11 cellular contexts compared by ENCODE assay signal in genomic region chr17:1640329-1641064, GRCh38. TPM values are rescaled to one million over a fixed set of nuclear protein-coding genes. Genes with fewer than 3 reads are reported as not detected.
DNase-seq lines count a peak whose midpoint lies in the region; ATAC-seq, FAIRE-seq and TF ChIP-seq lines count a peak whose summit lies in the region.
"Had no signal": no experiment of that assay in that cellular context is flagged by ENCODE, and none has a peak within 500 bp of the region (broad histone marks: within the 10 kb centered on the region; RNA-seq: fewer than 3 reads in every experiment).

No MANE protein-coding gene starts in this region.

- WGBS in psoas muscle, 3 donors = 37 to 45% (median 39%) methylated on average over 21 to 23 of the region's 23 CpGs
- 77% methylated on average over 9 of the region's 23 CpGs for WGBS in esophagus muscularis mucosa

- H3K4me1 ChIP-seq in psoas muscle (peaks cover 16% of the 10 kb centered on the region), esophagus muscularis mucosa (peaks cover 9 to 29% (median 26%) of the 10 kb centered on the region in 4 donors), uterus (peaks cover 0 to 7% of the 10 kb centered on the region in 2 donors)

- H3K36me3 ChIP-seq in psoas muscle (ENCODE audit: insufficient read depth in 1 of 2, low read depth in 1 of 2) (peaks cover 0 to 23% of the 10 kb centered on the region in 2 donors), esophagus muscularis mucosa (peaks cover 0 to 43% (median 12%) of the 10 kb centered on the region in 4 donors), uterus (no peaks in the 10 kb centered on the region)

- intact Hi-C loops in psoas muscle (cut with DNase I) (no loop called here), esophagus muscularis mucosa (cut with DNase I) (no loop called here), uterus (cut with DNase I; ENCODE audit: low total_unique reads) (no loop called here)

- H3K27me3 ChIP-seq in psoas muscle (ENCODE audit: insufficient read depth in 3 of 3, low read length in 2 of 3) = no peaks in the 10 kb centered on the region
- H3K27me3 ChIP-seq in esophagus muscularis mucosa = no peaks in the 10 kb centered on the region
- no peaks in the 10 kb centered on the region for H3K27me3 ChIP-seq in uterus

- ATAC-seq in psoas muscle = peak; percentile 38 to 62 (median 60)

- H3K4me3 ChIP-seq in psoas muscle = no peak overlapping the region
- no peak overlapping the region for H3K4me3 ChIP-seq in esophagus muscularis mucosa
- no peak overlapping the region for H3K4me3 ChIP-seq in uterus

- TF ChIP-seq POLR2A in esophagus muscularis mucosa (IDR thresholded peaks at IDR 0.05; ENCODE audit: low read depth) (no peak), uterus (IDR thresholded peaks at IDR 0.05) (no peak)

- H3K27ac ChIP-seq in psoas muscle = peak overlapping the region; percentile 30
- H3K27ac ChIP-seq in esophagus muscularis mucosa (replicated peaks in 1 of 4) = no peak overlapping the region
- H3K27ac ChIP-seq in uterus = no peak overlapping the region

- no peak for TF ChIP-seq CTCF in psoas muscle (IDR thresholded peaks at IDR 0.05)
- TF ChIP-seq CTCF in esophagus muscularis mucosa (IDR thresholded peaks at IDR 0.05) = no peak
- TF ChIP-seq CTCF in uterus (IDR thresholded peaks at IDR 0.05) = no peak

- H3K9me3 ChIP-seq in psoas muscle = no peaks in the 10 kb centered on the region
- no peaks in the 10 kb centered on the region for H3K9me3 ChIP-seq in esophagus muscularis mucosa
- H3K9me3 ChIP-seq in uterus = no peaks in the 10 kb centered on the region

- no peak for FAIRE-seq in frontal cortex (lab: Jason Lieb, UNC)
- FAIRE-seq: urothelium cell line had no signal

- DNase-seq in NCI-H2227 (lab: John Stamatoyannopoulos, UW; ENCODE audit: unreplicated experiment) = peak; percentile 16
- DNase-seq in NCI-H2227 treated with DMSO at 0.1 percent for 48 hours (lab: John Stamatoyannopoulos, UW) = no peak
- peak; percentile 51 to 58 for DNase-seq in frontal cortex (ENCODE audit: low spot score in 2 of 2)
- DNase-seq in psoas muscle = no peak
- DNase-seq in esophagus muscularis mucosa (ENCODE audit: extremely low spot score) = no peak
- no peak for DNase-seq in uterus
- DNase-seq: KBM-7; NCI-H146; NCI-H82; stimulated activated CD4-positive, alpha-beta T cell treated with anti-CD3 and anti-CD28 coated beads, Interleukin-15, amount 100 ng/mL, for 24 hours had no signal

- TF ChIP-seq EP300 in esophagus muscularis mucosa (IDR thresholded peaks at IDR 0.05) = no peak

RNA-seq across cellular contexts. Expression of gene SCARF1, which starts 5.0 kb away (rescaled TPM):
- 3.3 TPM for total RNA-seq in frontal cortex
- 1 to 10 TPM; 5.2 to 8.9 (median 6.4) TPM for total RNA-seq in psoas muscle
- polyA plus RNA-seq in psoas muscle = 1 to 10 TPM; 2.0 to 4.9 (median 4.1) TPM
- total RNA-seq in esophagus muscularis mucosa = 10 to 100 TPM in 3 of 4 donors, 1 to 10 TPM in 1; 6.2 to 19.8 (median 12.8) TPM
- 10 to 100 TPM in 2 of 4 donors, 1 to 10 TPM in 2; 4.4 to 33.2 (median 14.2) TPM for total RNA-seq in uterus

RNA-seq across cellular contexts. Expression of gene RILP, which starts 9.2 kb away (rescaled TPM):
- total RNA-seq in frontal cortex (2.9 TPM), psoas muscle (10 to 100 TPM; 23.3 to 44.5 (median 29.8) TPM), esophagus muscularis mucosa (10 to 100 TPM; 15.8 to 41.5 (median 24.0) TPM), uterus (10 to 100 TPM in 2 of 4 donors, 1 to 10 TPM in 2; 1.5 to 13.3 (median 8.5) TPM)
- 10 to 100 TPM; 26.8 to 49.9 (median 39.1) TPM for polyA plus RNA-seq in psoas muscle

RNA-seq across cellular contexts. Expression of gene SLC43A2, which starts 11.9 kb away (rescaled TPM):
- total RNA-seq in frontal cortex = 15.5 TPM
- total RNA-seq in psoas muscle = 10 to 100 TPM; 10.1 to 70.5 (median 30.0) TPM
- polyA plus RNA-seq in psoas muscle = 10 to 100 TPM in 2 of 3 donors, 1 to 10 TPM in 1; 9.5 to 21.7 (median 19.0) TPM
- total RNA-seq in esophagus muscularis mucosa = 10 to 100 TPM in 3 of 4 donors, 1 to 10 TPM in 1; 7.1 to 20.0 (median 13.7) TPM
- total RNA-seq in uterus = 10 to 100 TPM in 1 of 4 donors, 1 to 10 TPM in 3; 3.6 to 15.6 (median 6.8) TPM

RNA-seq across cellular contexts. Expression of gene PRPF8, which starts 44.2 kb away (rescaled TPM):
- total RNA-seq in frontal cortex = 75.0 TPM
- total RNA-seq in psoas muscle = 100 to 1,000 TPM; 218 to 305 (median 223) TPM
- polyA plus RNA-seq in psoas muscle = 100 to 1,000 TPM in 1 of 3 donors, 10 to 100 TPM in 2; 84.8 to 138 (median 90.2) TPM
- 100 to 1,000 TPM; 141 to 187 (median 163) TPM for total RNA-seq in esophagus muscularis mucosa
- total RNA-seq in uterus = 100 to 1,000 TPM; 123 to 413 (median 243) TPM

Comparison
In these comparisons a context has a peak if more than half of its experiments do, and no peak if none do; other contexts are left out.
1. DNase-seq: peak in NCI-H2227 (single experiment) and frontal cortex (2 of 2); none in NCI-H2227 treated with DMSO at 0.1 percent for 48 hours (single experiment), psoas muscle (0 of 2), esophagus muscularis mucosa (single experiment) and uterus (0 of 2).